Comparison of ENCODE assay signal across 12 cellular contexts in genomic region chr19:33299061-33299665, GRCh38. TPM values are rescaled to one million over a fixed set of nuclear protein-coding genes. Genes with fewer than 3 reads are reported as not detected.
DNase-seq lines count a peak whose midpoint lies in the region; ATAC-seq and TF ChIP-seq lines count a peak whose summit lies in the region.
"Had no signal": no experiment of that assay in that cellular context is flagged by ENCODE, and none has a peak within 500 bp of the region (broad histone marks: within the 10 kb centered on the region; RNA-seq: fewer than 3 reads in every experiment).

No MANE protein-coding gene starts in this region.

- DNase-seq in HuH-7.5 (ENCODE audit: low spot score) (peak; percentile 45), mammary epithelial cell (no peak), right lobe of liver (peak in 2 of 3 donors; percentile 55 to 59), suprapubic skin (ENCODE audit: low spot score in 2 of 2) (peak in 1 of 2 donors; percentile 60), NK-92 (lab: John Stamatoyannopoulos, UW; ENCODE audit: unreplicated experiment) (no peak)
- no peak for DNase-seq in stimulated activated naive CD4-positive, alpha-beta T cell treated with Interleukin-2 at 50 U/mL for 16 hours (lab: John Stamatoyannopoulos, UW)
- DNase-seq: caudate nucleus, mesendoderm, NCI-H1092 treated with DMSO at 0.1 percent for 48 hours had no signal

- TF ChIP-seq CTCF in mammary epithelial cell (conservative IDR thresholded peaks at IDR 0.05 in 1 of 2, IDR thresholded peaks at IDR 0.05 in 1 of 2; ENCODE audit: extremely low read depth in 1 of 2, insufficient read depth in 1 of 2, low read depth in 1 of 2, low read length in 2 of 2) (no peak), right lobe of liver (IDR thresholded peaks at IDR 0.05) (no peak), suprapubic skin (IDR thresholded peaks at IDR 0.05) (no peak)

- CTCF ChIA-PET in mammary epithelial cell (lab: Charles Lee; ENCODE audit: low non-redundant PET), result no interaction called here

- H3K4me2 ChIP-seq in mammary epithelial cell (ENCODE audit: insufficient read depth, low read depth, low read length), result peak overlapping the region; percentile 74

- in situ Hi-C loops in mammary epithelial cell (cut with MboI; ENCODE audit: low sequenced_read_pairs in 2 of 2), result loop anchor here in 1 of 2 donors (10.0 kb wide), 1 partner anchor 76 kb away; the partner anchor contains the start of gene CEBPG

- no TSS peak for BruUV-seq in mammary epithelial cell (replicated peaks; lab: Mats Ljungman, UMichigan)

- dilution Hi-C loops in mammary epithelial cell (cut with HindIII; ENCODE audit: low sequenced_read_pairs), result no loop called here

- H3K36me3 ChIP-seq in mammary epithelial cell (ENCODE audit: insufficient read depth, low read length), result no peaks in the 10 kb centered on the region
- H3K36me3 ChIP-seq in right lobe of liver, result no peaks in the 10 kb centered on the region
- H3K36me3 ChIP-seq in suprapubic skin, result no peaks in the 10 kb centered on the region
- H3K36me3 ChIP-seq: tibial nerve had no signal

- WGBS in mammary epithelial cell (ENCODE audit: low coverage, missing lambda C conversion rate), result 56% methylated on average over 5 of the region's 8 CpGs
- no CpG with 5 or more reads among the region's 8 CpGs for WGBS in right lobe of liver (ENCODE audit: insufficient coverage, low coverage, low lambda C conversion rate, missing lambda C conversion rate)
- WGBS in suprapubic skin, result 72% methylated on average over 8 of the region's 8 CpGs

- H3K4me1 ChIP-seq in mammary epithelial cell (ENCODE audit: insufficient read depth, low read length) (peaks cover 45% of the 10 kb centered on the region), right lobe of liver (peaks cover 0 to 27% (median 2%) of the 10 kb centered on the region in 4 donors), suprapubic skin (peaks cover 74% of the 10 kb centered on the region)

- ATAC-seq in right lobe of liver, result no peak
- no peak for ATAC-seq in HG02938 (IDR thresholded peaks at IDR 0.05; ENCODE audit: unreplicated experiment)

- no peak for TF ChIP-seq EP300 in suprapubic skin (IDR thresholded peaks at IDR 0.05)

- TF ChIP-seq POLR2A in right lobe of liver (IDR thresholded peaks at IDR 0.05) (no peak), suprapubic skin (IDR thresholded peaks at IDR 0.05) (no peak)

- H2AFZ ChIP-seq in mammary epithelial cell (ENCODE audit: low read depth, low read length), result peak overlapping the region; percentile 52

- H3K79me2 ChIP-seq in mammary epithelial cell (ENCODE audit: insufficient read depth, low read length), result no peaks in the 10 kb centered on the region

- H3K27ac ChIP-seq in mammary epithelial cell (ENCODE audit: insufficient read depth, low read depth, low read length) (no peak overlapping the region), right lobe of liver (peak overlapping the region; percentile 4 to 99 (median 91)), suprapubic skin (peak overlapping the region; percentile 89)
- H3K27ac ChIP-seq: C4-2B, tibial nerve had no signal

- H3K27me3 ChIP-seq in mammary epithelial cell (ENCODE audit: insufficient read depth, low read length) (peaks cover 10% of the 10 kb centered on the region), right lobe of liver (no peaks in the 10 kb centered on the region), suprapubic skin (no peaks in the 10 kb centered on the region)

- H3K9ac ChIP-seq in mammary epithelial cell (ENCODE audit: insufficient read depth, low read length), result no peak overlapping the region

- intact Hi-C loops in mammary epithelial cell (cut with micrococcal nuclease) (no loop called here), right lobe of liver (cut with DNase I) (no loop called here)

- no peak overlapping the region for H3K4me3 ChIP-seq in mammary epithelial cell (replicated peaks in 1 of 3; ENCODE audit: insufficient read depth in 1 of 3, low read depth in 2 of 3, low read length in 3 of 3)
- peak overlapping the region; percentile 66 to 93 (median 86) for H3K4me3 ChIP-seq in right lobe of liver
- peak overlapping the region; percentile 80 for H3K4me3 ChIP-seq in suprapubic skin

- H3K9me3 ChIP-seq in mammary epithelial cell (replicated peaks; ENCODE audit: insufficient read depth, low read length) (no peaks in the 10 kb centered on the region), right lobe of liver (no peaks in the 10 kb centered on the region), suprapubic skin (no peaks in the 10 kb centered on the region)
- H3K9me3 ChIP-seq: tibial nerve had no signal

- H4K20me1 ChIP-seq in mammary epithelial cell (ENCODE audit: insufficient read depth, low read length), result no peaks in the 10 kb centered on the region

RNA-seq across cellular contexts. Expression of gene CEBPA, which starts 3.2 kb away (rescaled TPM):
- total RNA-seq in mammary epithelial cell, result 1 to 10 TPM; 2.8 to 3.3 TPM
- 1.1 TPM for polyA plus RNA-seq in mammary epithelial cell
- 0.47 TPM for polyA minus RNA-seq in mammary epithelial cell
- total RNA-seq in right lobe of liver, result 100 to 1,000 TPM in 4 of 6 experiments, 10 to 100 TPM in 2; 53.9 to 163 (median 119) TPM
- total RNA-seq in suprapubic skin, result 100 to 1,000 TPM in 3 of 4 donors, 10 to 100 TPM in 1; 86.3 to 360 (median 196) TPM

Comparison
In these comparisons a context has a peak if more than half of its experiments do, and no peak if none do; other contexts are left out.
1. DNase-seq: peak in HuH-7.5 (single experiment) and right lobe of liver (2 of 3); none in mammary epithelial cell (single experiment), stimulated activated naive CD4-positive, alpha-beta T cell treated with Interleukin-2 at 50 U/mL for 16 hours (single experiment) and NK-92 (single experiment).
2. H3K4me3 ChIP-seq: peak in right lobe of liver (3 of 3) and suprapubic skin (single experiment); none in mammary epithelial cell (0 of 3).
3. RNA of gene CEBPA, which starts 3.2 kb away (total RNA-seq): 86.3 to 360 TPM in suprapubic skin and 53.9 to 163 TPM in right lobe of liver; 2.8 to 3.3 TPM in mammary epithelial cell; every median in the first group is over 10 times any median in the second.